Comparison of ENCODE assay signal across 12 cellular contexts in genomic region chr19:31258211-31259052, GRCh38.
"Had no signal": no experiment of that assay in that cellular context is flagged by ENCODE, and none has a peak within 500 bp of the region (broad histone marks: within the 10 kb centered on the region; RNA-seq: fewer than 3 reads in every experiment).

No MANE protein-coding gene starts in this region.

- H3K27me3 ChIP-seq: transverse colon had no signal

- DNase-seq: activated CD4-positive, alpha-beta T cell treated with anti-CD3 and anti-CD28 coated beads for 36 hours; activated CD8-positive, alpha-beta T cell treated with anti-CD3 and anti-CD28 coated beads for 36 hours; activated naive CD4-positive, alpha-beta T cell treated with anti-CD3 and anti-CD28 coated beads for 36 hours; activated T-cell treated with anti-CD3 and anti-CD28 coated beads for 4 hours; effector CD4-positive, alpha-beta T cell; gastrocnemius medialis; heart right ventricle; substantia nigra; T1000; transverse colon had no signal

- H3K27ac ChIP-seq: cardiac muscle cell, gastrocnemius medialis, heart right ventricle, transverse colon, VCaP had no signal

- H3K36me3 ChIP-seq: cardiac muscle cell, gastrocnemius medialis, heart right ventricle, transverse colon had no signal

- H3K9me3 ChIP-seq: gastrocnemius medialis, heart right ventricle, transverse colon had no signal

- H3K4me3 ChIP-seq: cardiac muscle cell, gastrocnemius medialis, heart right ventricle, transverse colon had no signal
